ENCODE assay signal across 8 cellular contexts in the genomic region with DNA sequence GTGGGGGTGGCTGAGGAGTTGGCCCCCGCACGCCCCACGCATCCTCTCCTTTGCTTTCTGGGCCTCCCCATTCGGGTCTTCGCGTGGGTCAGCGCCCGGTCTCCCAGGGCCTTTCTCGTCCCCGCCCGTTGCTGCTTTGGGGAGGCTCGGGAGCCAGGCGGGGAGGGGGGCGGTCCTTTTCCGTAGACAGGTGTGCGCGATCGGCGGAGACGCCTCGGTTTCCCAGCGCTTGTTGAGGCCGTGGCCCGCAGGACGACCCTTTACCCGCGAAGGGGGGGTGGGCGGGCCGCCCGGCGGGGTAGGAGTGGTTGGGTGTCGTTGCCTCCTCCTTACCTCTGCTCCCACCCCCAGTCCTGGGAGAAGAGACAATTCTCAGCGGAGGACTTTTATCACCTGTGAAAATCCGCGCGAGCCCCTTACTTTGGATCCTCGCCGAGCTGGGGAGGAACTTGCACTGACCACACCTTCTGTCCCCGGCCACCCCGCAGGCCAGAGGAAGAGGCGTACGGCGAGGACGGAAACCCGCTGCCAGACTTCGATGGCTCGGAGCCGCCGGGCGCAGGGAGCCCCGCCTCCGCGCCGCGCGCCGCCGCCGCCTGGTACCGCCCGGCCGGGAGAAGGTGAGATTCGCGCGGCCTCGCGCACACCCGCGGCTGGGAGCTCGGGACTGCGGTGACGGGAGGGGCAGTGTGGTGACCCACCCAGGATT. TPM values are rescaled to one million over a fixed set of nuclear protein-coding genes. Genes with fewer than 3 reads are reported as not detected.
DNase-seq lines count a peak whose midpoint lies in the region; ATAC-seq and TF ChIP-seq lines count a peak whose summit lies in the region.

No MANE protein-coding gene starts in this region.

- H3K27me3 ChIP-seq in RWPE2 (ENCODE audit: insufficient read depth, poor library complexity, severe bottlenecking) = peaks cover 100% of the 10 kb centered on the region

- intact Hi-C loops in posterior cingulate gyrus (cut with DNase I) = no loop called here

- no peaks in the 10 kb centered on the region for H3K9me3 ChIP-seq in HEK293 (ENCODE audit: control insufficient read depth, insufficient read depth, low read depth, low read length)
- no peaks in the 10 kb centered on the region for H3K9me3 ChIP-seq in RWPE2 (ENCODE audit: severe bottlenecking)

- no peaks in the 10 kb centered on the region for H3K36me3 ChIP-seq in HEK293 (ENCODE audit: control insufficient read depth in 2 of 2, insufficient read depth in 1 of 2, low read length in 2 of 2)
- H3K36me3 ChIP-seq in RWPE2 (ENCODE audit: low read depth) = no peaks in the 10 kb centered on the region

- ATAC-seq in RWPE2 (ENCODE audit: low read depth) (peak; percentile 52; the same call in 1 of the 3 replicates), HG02981 (IDR thresholded peaks at IDR 0.05; ENCODE audit: unreplicated experiment) (no peak), GM19035 (IDR thresholded peaks at IDR 0.05; ENCODE audit: unreplicated experiment) (no peak)

- CTCF ChIA-PET in HEK293 (lab: Yijun Ruan, JAX) = interaction anchor here (0.6 kb wide), 2 partner anchors 9 to 743 kb away, joined by 3 to 5 read pairs; no protein-coding TSS in a partner anchor

- H3K4me1 ChIP-seq in HEK293 (ENCODE audit: control insufficient read depth, insufficient read depth, low read length) = peaks cover 15% of the 10 kb centered on the region; the same call in 1 of the 2 replicates
- no peaks in the 10 kb centered on the region for H3K4me1 ChIP-seq in RWPE2 (ENCODE audit: insufficient read depth, poor library complexity, severe bottlenecking)

- H3K27ac ChIP-seq in HEK293 (ENCODE audit: extremely low read depth, low read depth, low read length) (no peak overlapping the region; the same call in 1 of the 2 replicates), RWPE2 (ENCODE audit: poor library complexity, severe bottlenecking) (no peak overlapping the region)

- POLR2A ChIA-PET in HEK293 (lab: Yijun Ruan, JAX) = no interaction called here

- H3K4me3 ChIP-seq in HEK293 (ENCODE audit: low read depth, low read length) (peak overlapping the region; percentile 36), RWPE2 (ENCODE audit: severe bottlenecking) (peak overlapping the region; percentile 10), fibroblast of the aortic adventitia (ENCODE audit: low read depth, low read length) (peak overlapping the region; percentile 53)

- no peak for DNase-seq in RWPE2 (ENCODE audit: low spot score)
- DNase-seq in fibroblast of the aortic adventitia (ENCODE audit: low read depth) = no peak
- DNase-seq in posterior cingulate gyrus = peak in 7 of 10 donors; percentile 11 to 86 (median 24)
- DNase-seq in cortex of kidney (lab: John Stamatoyannopoulos, UW) = no peak
- no peak for DNase-seq in NCI-H2107 (lab: John Stamatoyannopoulos, UW)

- TF ChIP-seq CTCF in HEK293 (tag by site-specific recombination; IDR thresholded peaks at IDR 0.05) = no peak
- no peak for TF ChIP-seq CTCF in RWPE2 (IDR thresholded peaks at IDR 0.05; ENCODE audit: poor library complexity, severe bottlenecking)
- TF ChIP-seq CTCF in fibroblast of the aortic adventitia (IDR thresholded peaks at IDR 0.05; ENCODE audit: insufficient read depth, low read length) = no peak

TF ChIP-seq in HEK293, 187 proteins besides CTCF, POLR2A, EP300 and RAD21 (continues in another document):
- TF ChIP-seq, protein P1, sequence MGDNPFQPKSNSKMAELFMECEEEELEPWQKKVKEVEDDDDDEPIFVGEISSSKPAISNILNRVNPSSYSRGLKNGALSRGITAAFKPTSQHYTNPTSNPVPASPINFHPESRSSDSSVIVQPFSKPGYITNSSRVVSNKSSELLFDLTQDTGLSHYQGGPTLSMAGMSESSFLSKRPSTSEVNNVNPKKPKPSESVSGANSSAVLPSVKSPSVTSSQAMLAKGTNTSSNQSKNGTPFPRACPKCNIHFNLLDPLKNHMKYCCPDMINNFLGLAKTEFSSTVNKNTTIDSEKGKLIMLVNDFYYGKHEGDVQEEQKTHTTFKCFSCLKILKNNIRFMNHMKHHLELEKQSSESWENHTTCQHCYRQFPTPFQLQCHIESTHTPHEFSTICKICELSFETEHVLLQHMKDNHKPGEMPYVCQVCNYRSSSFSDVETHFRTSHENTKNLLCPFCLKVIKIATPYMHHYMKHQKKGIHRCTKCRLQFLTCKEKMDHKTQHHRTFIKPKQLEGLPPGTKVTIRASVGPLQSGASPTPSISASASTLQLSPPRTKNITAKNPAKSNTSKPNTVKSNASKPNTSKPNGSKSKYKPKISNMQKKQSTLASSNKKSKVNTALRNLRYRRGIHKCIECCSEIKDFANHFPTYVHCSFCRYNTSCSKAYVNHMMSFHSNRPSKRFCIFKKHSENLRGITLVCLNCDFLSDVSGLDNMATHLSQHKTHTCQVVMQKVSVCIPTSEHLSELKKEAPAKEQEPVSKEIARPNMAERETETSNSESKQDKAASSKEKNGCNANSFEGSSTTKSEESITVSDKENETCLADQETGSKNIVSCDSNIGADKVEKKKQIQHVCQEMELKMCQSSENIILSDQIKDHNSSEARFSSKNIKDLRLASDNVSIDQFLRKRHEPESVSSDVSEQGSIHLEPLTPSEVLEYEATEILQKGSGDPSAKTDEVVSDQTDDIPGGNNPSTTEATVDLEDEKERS (tag by site-specific recombination; IDR thresholded peaks at IDR 0.05) = no peak
- TF ChIP-seq ZNF354C (tag by site-specific recombination; IDR thresholded peaks at IDR 0.05; ENCODE audit: borderline replicate concordance, low read depth) (no peak), ZNF624 (tag by site-specific recombination; IDR thresholded peaks at IDR 0.05) (no peak), ZNF548 (tag by site-specific recombination; IDR thresholded peaks at IDR 0.05) (no peak), ZBTB1 (tag by site-specific recombination; IDR thresholded peaks at IDR 0.05) (no peak), SETDB1 (IDR thresholded peaks at IDR 0.05; ENCODE audit: insufficient read length, low read length) (no peak), ZNF677 (tag by site-specific recombination; IDR thresholded peaks at IDR 0.05) (no peak), ZNF221 (tag by site-specific recombination; IDR thresholded peaks at IDR 0.05; ENCODE audit: borderline replicate concordance) (no peak), SP3 (tag by site-specific recombination; IDR thresholded peaks at IDR 0.05) (peak; percentile 43), ZNF140 (tag by site-specific recombination; IDR thresholded peaks at IDR 0.05) (no peak), FEZF1 (tag by site-specific recombination; IDR thresholded peaks at IDR 0.05) (no peak), MZF1 (tag by site-specific recombination; IDR thresholded peaks at IDR 0.05; ENCODE audit: borderline replicate concordance) (no peak), GLI2 (tag by site-specific recombination; IDR thresholded peaks at IDR 0.05; ENCODE audit: borderline replicate concordance, low read depth) (no peak), KLF8 (tag by site-specific recombination; IDR thresholded peaks at IDR 0.05) (no peak), ZSCAN23 (tag by site-specific recombination; IDR thresholded peaks at IDR 0.05) (no peak)
- TF ChIP-seq, protein P2, sequence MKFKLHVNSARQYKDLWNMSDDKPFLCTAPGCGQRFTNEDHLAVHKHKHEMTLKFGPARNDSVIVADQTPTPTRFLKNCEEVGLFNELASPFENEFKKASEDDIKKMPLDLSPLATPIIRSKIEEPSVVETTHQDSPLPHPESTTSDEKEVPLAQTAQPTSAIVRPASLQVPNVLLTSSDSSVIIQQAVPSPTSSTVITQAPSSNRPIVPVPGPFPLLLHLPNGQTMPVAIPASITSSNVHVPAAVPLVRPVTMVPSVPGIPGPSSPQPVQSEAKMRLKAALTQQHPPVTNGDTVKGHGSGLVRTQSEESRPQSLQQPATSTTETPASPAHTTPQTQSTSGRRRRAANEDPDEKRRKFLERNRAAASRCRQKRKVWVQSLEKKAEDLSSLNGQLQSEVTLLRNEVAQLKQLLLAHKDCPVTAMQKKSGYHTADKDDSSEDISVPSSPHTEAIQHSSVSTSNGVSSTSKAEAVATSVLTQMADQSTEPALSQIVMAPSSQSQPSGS (tag by site-specific recombination; IDR thresholded peaks at IDR 0.05; ENCODE audit: low read depth) = no peak
- TF ChIP-seq, protein P3, sequence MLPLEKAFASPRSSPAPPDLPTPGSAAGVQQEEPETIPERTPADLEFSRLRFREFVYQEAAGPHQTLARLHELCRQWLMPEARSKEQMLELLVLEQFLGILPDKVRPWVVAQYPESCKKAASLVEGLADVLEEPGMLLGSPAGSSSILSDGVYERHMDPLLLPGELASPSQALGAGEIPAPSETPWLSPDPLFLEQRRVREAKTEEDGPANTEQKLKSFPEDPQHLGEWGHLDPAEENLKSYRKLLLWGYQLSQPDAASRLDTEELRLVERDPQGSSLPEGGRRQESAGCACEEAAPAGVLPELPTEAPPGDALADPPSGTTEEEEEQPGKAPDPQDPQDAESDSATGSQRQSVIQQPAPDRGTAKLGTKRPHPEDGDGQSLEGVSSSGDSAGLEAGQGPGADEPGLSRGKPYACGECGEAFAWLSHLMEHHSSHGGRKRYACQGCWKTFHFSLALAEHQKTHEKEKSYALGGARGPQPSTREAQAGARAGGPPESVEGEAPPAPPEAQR (tag by site-specific recombination; IDR thresholded peaks at IDR 0.05) = no peak
- TF ChIP-seq, protein P4, sequence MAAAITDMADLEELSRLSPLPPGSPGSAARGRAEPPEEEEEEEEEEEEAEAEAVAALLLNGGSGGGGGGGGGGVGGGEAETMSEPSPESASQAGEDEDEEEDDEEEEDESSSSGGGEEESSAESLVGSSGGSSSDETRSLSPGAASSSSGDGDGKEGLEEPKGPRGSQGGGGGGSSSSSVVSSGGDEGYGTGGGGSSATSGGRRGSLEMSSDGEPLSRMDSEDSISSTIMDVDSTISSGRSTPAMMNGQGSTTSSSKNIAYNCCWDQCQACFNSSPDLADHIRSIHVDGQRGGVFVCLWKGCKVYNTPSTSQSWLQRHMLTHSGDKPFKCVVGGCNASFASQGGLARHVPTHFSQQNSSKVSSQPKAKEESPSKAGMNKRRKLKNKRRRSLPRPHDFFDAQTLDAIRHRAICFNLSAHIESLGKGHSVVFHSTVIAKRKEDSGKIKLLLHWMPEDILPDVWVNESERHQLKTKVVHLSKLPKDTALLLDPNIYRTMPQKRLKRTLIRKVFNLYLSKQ (tag by site-specific recombination; IDR thresholded peaks at IDR 0.05; ENCODE audit: borderline replicate concordance) = no peak

RNA-seq across cellular contexts. Expression of a gene that starts 2.7 kb away (rescaled TPM):
- 0.16 and 0.72 TPM in 2 replicates for total RNA-seq in fibroblast of the aortic adventitia (ENCODE audit: low replicate concordance)

Comparison
In these comparisons a context has a peak if more than half of its experiments do, and no peak if none do; other contexts are left out.
1. DNase-seq: peak in posterior cingulate gyrus (7 of 10); none in RWPE2 (single experiment), fibroblast of the aortic adventitia (single experiment), cortex of kidney (single experiment) and NCI-H2107 (single experiment).
2. Peak in every context shown above with its lines, with median percentiles within 50 percentile points of each other: H3K4me3 ChIP-seq.